In genomic region chr15:43006991-43007390, GRCh38 we compare ENCODE assay signal across 20 cellular contexts.
DNase-seq lines count a peak whose midpoint lies in the region; ATAC-seq and TF ChIP-seq lines count a peak whose summit lies in the region.
"Had no signal": no experiment of that assay in that cellular context is flagged by ENCODE, and none has a peak within 500 bp of the region (broad histone marks: within the 10 kb centered on the region; RNA-seq: fewer than 3 reads in every experiment).

No MANE protein-coding gene starts in this region.

- POLR2A ChIA-PET in activated CD8-positive, alpha-beta T cell treated with anti-CD3 and anti-CD28 coated beads, Interleukin-2, amount 10 ng/mL, durations not matched to agents 7 days and 5 days (lab: Charles Lee): no interaction called here

- peaks cover 59% of the 10 kb centered on the region for H3K36me3 Mint-ChIP-seq in activated CD8-positive, alpha-beta T cell treated with anti-CD3 and anti-CD28 coated beads, Interleukin-2, amount 10 ng/mL, durations not matched to agents 7 days and 5 days (ENCODE audit: low read depth)

- no peak for DNase-seq in left ventricle myocardium superior
- no peak for DNase-seq in right atrium auricular region (ENCODE audit: low spot score)
- peak; percentile 86 for DNase-seq in cerebellar cortex (ENCODE audit: low spot score)
- DNase-seq in cerebellum (ENCODE audit: low spot score): peak; percentile 69
- no peak for DNase-seq in activated CD8-positive, alpha-beta T cell treated with anti-CD3 and anti-CD28 coated beads, Interleukin-2, amount 10 ng/mL, durations not matched to agents 7 days and 5 days
- DNase-seq in KG1 (lab: John Stamatoyannopoulos, UW): no peak
- no peak for DNase-seq in NCI-H1930 (lab: John Stamatoyannopoulos, UW)
- DNase-seq: AML-193; Caco-2; Calu3; CD4-positive, alpha-beta T cell; CD8-positive, alpha-beta T cell; DMS79 treated with DMSO at 0.1 percent for 48 hours; GDM1 had no signal

- no peaks in the 10 kb centered on the region for H3K9me3 Mint-ChIP-seq in activated CD8-positive, alpha-beta T cell treated with anti-CD3 and anti-CD28 coated beads, Interleukin-2, amount 10 ng/mL, durations not matched to agents 7 days and 5 days (ENCODE audit: insufficient read depth)
- H3K9me3 Mint-ChIP-seq: CD4-positive, alpha-beta T cell; CD8-positive, alpha-beta T cell had no signal

- H3K27me3 Mint-ChIP-seq in activated CD8-positive, alpha-beta T cell treated with anti-CD3 and anti-CD28 coated beads, Interleukin-2, amount 10 ng/mL, durations not matched to agents 7 days and 5 days (ENCODE audit: low read depth): no peaks in the 10 kb centered on the region
- H3K27me3 Mint-ChIP-seq: B cell; CD4-positive, alpha-beta T cell had no signal

- H3K4me1 Mint-ChIP-seq in activated CD8-positive, alpha-beta T cell treated with anti-CD3 and anti-CD28 coated beads, Interleukin-2, amount 10 ng/mL, durations not matched to agents 7 days and 5 days (ENCODE audit: low read depth): no peaks in the 10 kb centered on the region
- H3K4me1 Mint-ChIP-seq: B cell had no signal

- ATAC-seq in left ventricle myocardium superior: peak; percentile 29
- no peak for ATAC-seq in activated CD8-positive, alpha-beta T cell treated with anti-CD3 and anti-CD28 coated beads, Interleukin-2, amount 10 ng/mL, durations not matched to agents 7 days and 5 days
- ATAC-seq: A549; CD8-positive, alpha-beta T cell; GM12878 had no signal

- TF ChIP-seq CTCF in right atrium auricular region (IDR thresholded peaks at IDR 0.05): no peak

- H3K4me3 ChIP-seq in right atrium auricular region: no peak overlapping the region
- H3K4me3 ChIP-seq: A549, GM12878 had no signal

- intact Hi-C loops in left ventricle myocardium superior (cut with micrococcal nuclease): no loop called here

- peaks cover 50% of the 10 kb centered on the region for H3K36me3 ChIP-seq in right atrium auricular region

- no peak overlapping the region for H3K27ac Mint-ChIP-seq in activated CD8-positive, alpha-beta T cell treated with anti-CD3 and anti-CD28 coated beads, Interleukin-2, amount 10 ng/mL, durations not matched to agents 7 days and 5 days
- H3K27ac Mint-ChIP-seq: B cell; CD4-positive, alpha-beta T cell; CD8-positive, alpha-beta T cell had no signal

- no peaks in the 10 kb centered on the region for H3K4me1 ChIP-seq in right atrium auricular region
- H3K4me1 ChIP-seq: A549; BLaER1 treated with 17β-estradiol and CSF1 and Interleukin-3, amounts not matched to agents 10 nM and 100 nM; Caco-2 had no signal

- CTCF ChIA-PET in activated CD8-positive, alpha-beta T cell treated with anti-CD3 and anti-CD28 coated beads, Interleukin-2, amount 10 ng/mL, durations not matched to agents 7 days and 5 days (lab: Charles Lee): no interaction called here

- no peaks in the 10 kb centered on the region for H3K27me3 ChIP-seq in right atrium auricular region
- H3K27me3 ChIP-seq: BLaER1 treated with 17β-estradiol and CSF1 and Interleukin-3, amounts not matched to agents 10 nM and 100 nM had no signal

- no peak overlapping the region for H3K27ac ChIP-seq in right atrium auricular region
- H3K27ac ChIP-seq: 22Rv1; A549; BLaER1 treated with 17β-estradiol and CSF1 and Interleukin-3, amounts not matched to agents 10 nM and 100 nM; C4-2B had no signal

- H3K4me3 Mint-ChIP-seq in activated CD8-positive, alpha-beta T cell treated with anti-CD3 and anti-CD28 coated beads, Interleukin-2, amount 10 ng/mL, durations not matched to agents 7 days and 5 days: no peak overlapping the region
- H3K4me3 Mint-ChIP-seq: B cell; CD4-positive, alpha-beta T cell; CD8-positive, alpha-beta T cell had no signal

- no peaks in the 10 kb centered on the region for H3K9me3 ChIP-seq in right atrium auricular region
- H3K9me3 ChIP-seq: A549, Caco-2 had no signal

Comparison
In these comparisons a context has a peak if more than half of its experiments do, and no peak if none do; other contexts are left out.
1. DNase-seq: peak in cerebellar cortex (single experiment) and cerebellum (single experiment); none in left ventricle myocardium superior (single experiment), right atrium auricular region (single experiment), activated CD8-positive, alpha-beta T cell treated with anti-CD3 and anti-CD28 coated beads, Interleukin-2, amount 10 ng/mL, durations not matched to agents 7 days and 5 days (single experiment), KG1 (single experiment) and NCI-H1930 (0 of 2).